27 cellular contexts compared by ENCODE assay signal in the genomic region with DNA sequence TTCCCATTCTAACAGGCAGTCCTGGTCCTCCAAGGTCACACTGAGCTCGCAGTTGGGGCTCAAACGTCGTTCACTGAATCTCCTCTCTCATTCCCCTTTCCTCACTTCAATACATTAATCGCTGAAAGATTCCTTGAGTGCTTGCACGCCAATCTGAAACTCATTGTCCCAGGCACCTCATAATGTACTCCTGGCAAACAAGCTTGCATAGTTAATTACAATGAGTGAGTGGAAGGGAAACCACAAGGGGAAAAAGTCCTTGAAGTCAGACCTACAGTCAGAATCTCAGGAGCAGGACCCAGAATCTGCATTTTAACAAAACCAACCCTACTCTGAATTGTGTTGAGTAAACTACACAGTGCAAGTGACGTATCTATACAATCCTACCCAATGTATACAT.
"Had no signal": no experiment of that assay in that cellular context is flagged by ENCODE, and none has a peak within 500 bp of the region (broad histone marks: within the 10 kb centered on the region; RNA-seq: fewer than 3 reads in every experiment).

No MANE protein-coding gene starts in this region.

- H3K36me3 ChIP-seq: breast epithelium, SJCRH30 had no signal

- H3K4me3 Mint-ChIP-seq: activated CD4-positive, alpha-beta memory T cell treated with anti-CD3 and anti-CD28 coated beads for 36 hours; activated naive CD8-positive, alpha-beta T cell treated with anti-CD3 and anti-CD28 coated beads for 36 hours; activated T-cell treated with anti-CD3 and anti-CD28 coated beads, Interleukin-2, amount 50 U/mL, for 4 hours; activated T-helper 1 cell treated with anti-CD3 and anti-CD28 coated beads, Interleukin-12 subunit alpha, Interleukin-12 subunit beta, Interleukin-2, Interleukin-4 antibody, amounts not matched to agents 30 ng/mL and 10 ng/mL and 1 ng/mL, durations not matched to agents 14 hours and 24 hours and 36 hours; T-helper 2 cell treated with Interferon-gamma antibody and Interleukin-4, amounts not matched to agents 5 μg/mL and 100 μg/mL, for 36 hours had no signal

- ATAC-seq: activated T-cell treated with anti-CD3 and anti-CD28 coated beads, Interleukin-2, amount 50 U/mL, for 4 hours; body of pancreas had no signal

- DNase-seq: activated CD4-positive, alpha-beta memory T cell treated with anti-CD3 and anti-CD28 coated beads for 36 hours; activated CD4-positive, alpha-beta T cell treated with anti-CD3 and anti-CD28 coated beads, Interleukin-2, amount 50 U/mL, for 1 hour; activated CD8-positive, alpha-beta memory T cell treated with anti-CD3 and anti-CD28 coated beads, Interleukin-2, amount 50 U/mL, for 4 hours; activated gamma-delta T cell treated with Interleukin-2 at 50 U/mL for 16 hours; activated naive CD4-positive, alpha-beta T cell treated with anti-CD3 and anti-CD28 coated beads, Interleukin-2, amount 50 U/mL, for 16 hours; activated naive CD8-positive, alpha-beta T cell treated with anti-CD3 and anti-CD28 coated beads for 36 hours; activated T-cell treated with anti-CD3 and anti-CD28 coated beads for 4 hours; activated T-cell treated with anti-CD3 and anti-CD28 coated beads, Interleukin-2, amount 50 U/mL, for 4 hours; amniotic stem cell; aorta; body of pancreas; Karpas-422; KBM-7; NCI-H1105; NCI-H1417 treated with DMSO at 0.1 percent for 48 hours; NCI-H187 treated with DMSO at 0.1 percent for 48 hours; NCI-H2081; NCI-H345; NCI-H524 treated with DMSO at 0.1 percent for 48 hours; Peyer's patch; RPMI8226; SHP77; SJCRH30 had no signal

- H3K27ac Mint-ChIP-seq: activated CD4-positive, alpha-beta memory T cell treated with anti-CD3 and anti-CD28 coated beads for 36 hours; activated naive CD8-positive, alpha-beta T cell treated with anti-CD3 and anti-CD28 coated beads for 36 hours; activated T-helper 1 cell treated with anti-CD3 and anti-CD28 coated beads, Interleukin-12 subunit alpha, Interleukin-12 subunit beta, Interleukin-2, Interleukin-4 antibody, amounts not matched to agents 30 ng/mL and 10 ng/mL and 1 ng/mL, durations not matched to agents 14 hours and 24 hours and 36 hours; T-helper 2 cell treated with Interferon-gamma antibody and Interleukin-4, amounts not matched to agents 5 μg/mL and 100 μg/mL, for 36 hours had no signal

- H3K27me3 ChIP-seq: body of pancreas, breast epithelium, Peyer's patch had no signal

- H3K4me1 ChIP-seq: breast epithelium, Peyer's patch, SJCRH30 had no signal

- H3K4me3 ChIP-seq: body of pancreas, breast epithelium, Peyer's patch, SJCRH30, SK-N-MC had no signal

- H3K27me3 Mint-ChIP-seq: activated CD4-positive, alpha-beta memory T cell treated with anti-CD3 and anti-CD28 coated beads for 36 hours; activated naive CD8-positive, alpha-beta T cell treated with anti-CD3 and anti-CD28 coated beads for 36 hours had no signal

- H3K27ac ChIP-seq: body of pancreas, breast epithelium, Peyer's patch, SJCRH30, SK-N-MC had no signal

- H3K9me3 ChIP-seq: body of pancreas, breast epithelium, Peyer's patch, SJCRH30 had no signal
